In genomic region chr12:131313635-131314034, GRCh38 we compare ENCODE assay signal across 27 cellular contexts.
"Had no signal": no experiment of that assay in that cellular context is flagged by ENCODE, and none has a peak within 500 bp of the region (broad histone marks: within the 10 kb centered on the region; RNA-seq: fewer than 3 reads in every experiment).

No MANE protein-coding gene starts in this region.

- H3K4me3 ChIP-seq: left lung, lower lobe of right lung, ovary, sigmoid colon, spleen, suprapubic skin, thoracic aorta, tibial artery, upper lobe of right lung had no signal

- H3K27ac ChIP-seq: left lung, lower lobe of right lung, neutrophil, ovary, sigmoid colon, spleen, suprapubic skin, thoracic aorta, tibial artery, upper lobe of right lung had no signal

- H3K4me1 ChIP-seq: left lung, lower lobe of right lung, sigmoid colon, suprapubic skin, tibial artery, upper lobe of right lung had no signal

- ATAC-seq: left colon; left lung; lower lobe of right lung; naive thymus-derived CD4-positive, alpha-beta T cell; natural killer cell treated with Interleukin-12 subunit alpha and Interleukin-12 subunit beta and Interleukin-15 and Interleukin-18, amount 100 ng/mL, for 72 hours; right cardiac atrium; stimulated activated effector memory CD8-positive, alpha-beta T cell treated with anti-CD3 and anti-CD28 coated beads, Interleukin-12 subunit alpha, Interleukin-12 subunit beta, amount 100 ng/mL, for 72 hours; upper lobe of right lung had no signal

- H3K4me3 Mint-ChIP-seq: mesothelial cell of epicardium; naive thymus-derived CD4-positive, alpha-beta T cell; natural killer cell treated with Interleukin-12 subunit alpha and Interleukin-12 subunit beta and Interleukin-15 and Interleukin-18, amount 100 ng/mL, for 72 hours; stimulated activated effector memory CD8-positive, alpha-beta T cell treated with anti-CD3 and anti-CD28 coated beads, Interleukin-12 subunit alpha, Interleukin-12 subunit beta, amount 100 ng/mL, for 72 hours; stimulated activated naive CD8-positive, alpha-beta T cell treated with anti-CD3 and anti-CD28 coated beads, Interleukin-15, Interleukin-2, amounts not matched to agents 100 ng/mL and 50 ng/mL, for 24 hours had no signal

- H3K4me1 Mint-ChIP-seq: mesothelial cell of epicardium had no signal

- H3K27ac Mint-ChIP-seq: mesothelial cell of epicardium; naive thymus-derived CD4-positive, alpha-beta T cell; natural killer cell treated with Interleukin-12 subunit alpha and Interleukin-12 subunit beta and Interleukin-15 and Interleukin-18, amount 100 ng/mL, for 72 hours; progenitor cell of endocrine pancreas; stimulated activated effector memory CD8-positive, alpha-beta T cell treated with anti-CD3 and anti-CD28 coated beads, Interleukin-12 subunit alpha, Interleukin-12 subunit beta, amount 100 ng/mL, for 72 hours; stimulated activated naive CD8-positive, alpha-beta T cell treated with anti-CD3 and anti-CD28 coated beads, Interleukin-15, Interleukin-2, amounts not matched to agents 100 ng/mL and 50 ng/mL, for 24 hours had no signal

- H3K36me3 ChIP-seq: left lung, lower lobe of right lung, neutrophil, ovary, sigmoid colon, spleen, suprapubic skin, thoracic aorta, tibial artery, upper lobe of right lung had no signal

- H3K36me3 Mint-ChIP-seq: mesothelial cell of epicardium; stimulated activated effector memory CD8-positive, alpha-beta T cell treated with anti-CD3 and anti-CD28 coated beads, Interleukin-12 subunit alpha, Interleukin-12 subunit beta, amount 100 ng/mL, for 72 hours had no signal

- DNase-seq: hippocampal formation; kidney; left colon; left lung; lower lobe of right lung; mammary epithelial cell; mesenchymal stem cell; naive thymus-derived CD4-positive, alpha-beta T cell; occipital lobe; ovary; right cardiac atrium; sigmoid colon; small intestine; stimulated activated CD4-positive, alpha-beta T cell treated with anti-CD3 and anti-CD28 coated beads, Interleukin-4, amount 100 ng/mL, for 24 hours; stimulated activated naive CD4-positive, alpha-beta T cell; tibial artery; trophoblast cell; upper lobe of right lung had no signal

- H3K27me3 ChIP-seq: ovary had no signal

- H3K9me3 ChIP-seq: left lung, lower lobe of right lung, neutrophil, ovary, sigmoid colon, suprapubic skin, thoracic aorta, tibial artery, upper lobe of right lung had no signal
